In the genomic region with DNA sequence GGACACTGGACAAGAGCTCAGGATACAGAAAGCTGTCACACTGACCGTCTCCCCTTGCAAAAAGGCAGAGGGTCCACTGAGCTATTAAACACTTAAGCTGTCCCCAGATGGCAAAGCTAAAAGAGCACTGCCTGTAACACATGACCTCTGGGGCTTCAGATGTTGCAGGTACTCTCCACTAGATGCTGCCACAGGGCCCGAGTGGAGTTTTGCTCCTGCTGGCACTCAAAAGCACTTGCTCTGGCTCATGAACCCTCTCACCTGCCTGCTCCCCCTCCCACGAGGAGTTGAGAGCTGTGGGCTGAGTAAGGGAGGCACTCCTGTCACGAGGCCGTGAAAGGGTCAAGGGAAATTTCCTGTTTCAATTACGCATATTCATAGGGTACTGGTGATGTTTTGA, we compare ENCODE assay signal across 1 cellular context.
TF ChIP-seq lines count a peak whose summit lies in the region.

No MANE protein-coding gene starts in this region.

TF ChIP-seq in GM12878, 131 proteins besides CTCF, POLR2A, EP300 and RAD21 (continued from another document):
- TF ChIP-seq SMC3 (IDR thresholded peaks at IDR 0.05; ENCODE audit: borderline replicate concordance, low read length) (peak; percentile 9; the same call in 1 of the 2 replicates), ZNF274 (IDR thresholded peaks at IDR 0.05; ENCODE audit: insufficient read depth, insufficient read length) (no peak)
